1 cellular context compared by ENCODE assay signal in the genomic region with DNA sequence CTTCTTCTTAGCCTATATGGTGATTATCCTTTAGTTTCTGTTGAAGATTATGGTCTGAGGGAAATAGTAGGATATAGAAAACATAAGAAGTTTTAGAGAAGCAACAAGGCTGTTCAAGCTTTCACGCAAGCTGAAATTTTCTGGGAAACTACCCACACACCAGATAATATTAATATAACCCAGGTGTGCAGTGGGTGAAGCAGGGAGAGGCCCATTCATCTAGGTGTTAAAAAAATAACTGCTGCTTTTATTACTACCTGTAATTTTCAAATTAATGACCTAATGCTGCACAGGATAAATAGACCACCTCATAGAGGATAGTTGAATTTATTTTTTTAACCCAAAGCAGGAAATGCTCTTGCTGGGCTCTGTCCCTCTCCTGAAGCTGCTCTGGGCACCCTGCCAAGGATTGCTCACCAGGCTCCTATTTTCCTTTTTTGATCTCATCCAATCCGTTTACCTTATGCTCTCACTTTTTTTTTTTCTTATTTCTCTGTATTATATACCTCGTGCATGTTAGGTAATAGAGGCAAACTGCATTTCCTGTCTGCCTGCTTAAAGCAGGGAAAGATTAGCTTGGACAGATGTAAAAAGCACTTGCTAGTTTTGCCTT.
TF ChIP-seq lines count a peak whose summit lies in the region.

No MANE protein-coding gene starts in this region.

TF ChIP-seq in HEK293, 187 proteins besides CTCF, POLR2A, EP300 and RAD21 (continued from another document):
- TF ChIP-seq, protein P1, sequence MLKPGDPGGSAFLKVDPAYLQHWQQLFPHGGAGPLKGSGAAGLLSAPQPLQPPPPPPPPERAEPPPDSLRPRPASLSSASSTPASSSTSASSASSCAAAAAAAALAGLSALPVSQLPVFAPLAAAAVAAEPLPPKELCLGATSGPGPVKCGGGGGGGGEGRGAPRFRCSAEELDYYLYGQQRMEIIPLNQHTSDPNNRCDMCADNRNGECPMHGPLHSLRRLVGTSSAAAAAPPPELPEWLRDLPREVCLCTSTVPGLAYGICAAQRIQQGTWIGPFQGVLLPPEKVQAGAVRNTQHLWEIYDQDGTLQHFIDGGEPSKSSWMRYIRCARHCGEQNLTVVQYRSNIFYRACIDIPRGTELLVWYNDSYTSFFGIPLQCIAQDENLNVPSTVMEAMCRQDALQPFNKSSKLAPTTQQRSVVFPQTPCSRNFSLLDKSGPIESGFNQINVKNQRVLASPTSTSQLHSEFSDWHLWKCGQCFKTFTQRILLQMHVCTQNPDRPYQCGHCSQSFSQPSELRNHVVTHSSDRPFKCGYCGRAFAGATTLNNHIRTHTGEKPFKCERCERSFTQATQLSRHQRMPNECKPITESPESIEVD (tag by site-specific recombination; IDR thresholded peaks at IDR 0.05), result peak; percentile 73
- TF ChIP-seq, protein P2, sequence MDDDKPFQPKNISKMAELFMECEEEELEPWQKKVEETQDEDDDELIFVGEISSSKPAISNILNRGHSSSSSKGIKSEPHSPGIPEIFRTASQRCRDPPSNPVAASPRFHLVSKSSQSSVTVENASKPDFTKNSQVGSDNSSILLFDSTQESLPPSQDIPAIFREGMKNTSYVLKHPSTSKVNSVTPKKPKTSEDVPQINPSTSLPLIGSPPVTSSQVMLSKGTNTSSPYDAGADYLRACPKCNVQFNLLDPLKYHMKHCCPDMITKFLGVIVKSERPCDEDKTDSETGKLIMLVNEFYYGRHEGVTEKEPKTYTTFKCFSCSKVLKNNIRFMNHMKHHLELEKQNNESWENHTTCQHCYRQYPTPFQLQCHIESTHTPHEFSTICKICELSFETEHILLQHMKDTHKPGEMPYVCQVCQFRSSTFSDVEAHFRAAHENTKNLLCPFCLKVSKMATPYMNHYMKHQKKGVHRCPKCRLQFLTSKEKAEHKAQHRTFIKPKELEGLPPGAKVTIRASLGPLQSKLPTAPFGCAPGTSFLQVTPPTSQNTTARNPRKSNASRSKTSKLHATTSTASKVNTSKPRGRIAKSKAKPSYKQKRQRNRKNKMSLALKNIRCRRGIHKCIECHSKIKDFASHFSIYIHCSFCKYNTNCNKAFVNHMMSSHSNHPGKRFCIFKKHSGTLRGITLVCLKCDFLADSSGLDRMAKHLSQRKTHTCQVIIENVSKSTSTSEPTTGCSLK (tag by site-specific recombination; IDR thresholded peaks at IDR 0.05), result no peak
- TF ChIP-seq ZNF623 (tag by site-specific recombination; IDR thresholded peaks at IDR 0.05), result no peak
- TF ChIP-seq SP7 (tag by site-specific recombination; IDR thresholded peaks at IDR 0.05), result peak; percentile 35; the same call in 1 of the 2 replicates
- peak; percentile 60; the same call in 1 of the 2 replicates for TF ChIP-seq ZNF660 (tag by site-specific recombination; IDR thresholded peaks at IDR 0.05)
- TF ChIP-seq ZNF843 (tag by site-specific recombination; IDR thresholded peaks at IDR 0.05), result peak; percentile 42; the same call in 1 of the 2 replicates
